ENCODE assay signal across 2 cellular contexts in the genomic region with DNA sequence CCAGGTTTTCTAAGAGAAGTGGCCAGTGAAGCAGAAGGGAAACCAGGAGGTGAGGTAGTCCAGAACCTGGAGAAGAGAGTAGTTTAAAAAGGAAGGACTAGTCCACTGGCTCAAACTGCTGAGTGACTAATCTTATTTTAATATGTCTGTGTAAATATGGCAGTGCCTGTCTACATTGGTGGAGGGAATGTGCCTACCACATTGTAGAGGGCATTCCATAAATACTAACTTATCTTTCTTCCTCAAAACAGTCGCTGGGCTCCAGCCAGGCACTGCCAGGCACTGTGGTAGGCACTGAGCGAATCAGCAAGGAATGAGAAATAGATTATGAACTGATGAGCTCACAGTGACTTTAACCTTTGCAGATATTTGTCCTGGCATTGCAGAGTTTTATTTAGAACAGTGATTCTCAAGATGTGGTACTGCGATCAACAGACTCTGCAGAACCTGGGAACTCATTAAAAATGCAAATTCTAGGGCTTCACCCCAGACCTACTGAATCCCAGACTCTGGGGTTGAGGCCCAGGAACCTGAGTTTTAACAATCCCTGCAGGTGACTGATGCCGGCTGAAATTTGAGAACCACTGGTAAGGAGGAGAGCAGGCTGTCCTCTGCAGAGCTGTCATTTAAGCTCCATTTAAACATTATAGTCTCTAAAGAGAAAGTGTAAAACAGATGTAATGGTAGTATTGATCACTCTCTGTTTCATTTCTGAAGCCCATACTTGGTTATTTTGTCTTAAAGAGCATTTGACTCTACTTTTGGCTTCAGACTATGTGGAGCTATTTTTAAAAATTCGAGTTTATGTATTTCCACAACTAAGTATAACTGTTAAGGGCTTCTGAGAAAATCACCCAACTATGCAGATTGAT.
TF ChIP-seq lines count a peak whose summit lies in the region.

No MANE protein-coding gene starts in this region.

TF ChIP-seq in A549, 52 proteins besides CTCF, POLR2A, EP300 and RAD21 (continued from another document):
- TF ChIP-seq, protein P1, sequence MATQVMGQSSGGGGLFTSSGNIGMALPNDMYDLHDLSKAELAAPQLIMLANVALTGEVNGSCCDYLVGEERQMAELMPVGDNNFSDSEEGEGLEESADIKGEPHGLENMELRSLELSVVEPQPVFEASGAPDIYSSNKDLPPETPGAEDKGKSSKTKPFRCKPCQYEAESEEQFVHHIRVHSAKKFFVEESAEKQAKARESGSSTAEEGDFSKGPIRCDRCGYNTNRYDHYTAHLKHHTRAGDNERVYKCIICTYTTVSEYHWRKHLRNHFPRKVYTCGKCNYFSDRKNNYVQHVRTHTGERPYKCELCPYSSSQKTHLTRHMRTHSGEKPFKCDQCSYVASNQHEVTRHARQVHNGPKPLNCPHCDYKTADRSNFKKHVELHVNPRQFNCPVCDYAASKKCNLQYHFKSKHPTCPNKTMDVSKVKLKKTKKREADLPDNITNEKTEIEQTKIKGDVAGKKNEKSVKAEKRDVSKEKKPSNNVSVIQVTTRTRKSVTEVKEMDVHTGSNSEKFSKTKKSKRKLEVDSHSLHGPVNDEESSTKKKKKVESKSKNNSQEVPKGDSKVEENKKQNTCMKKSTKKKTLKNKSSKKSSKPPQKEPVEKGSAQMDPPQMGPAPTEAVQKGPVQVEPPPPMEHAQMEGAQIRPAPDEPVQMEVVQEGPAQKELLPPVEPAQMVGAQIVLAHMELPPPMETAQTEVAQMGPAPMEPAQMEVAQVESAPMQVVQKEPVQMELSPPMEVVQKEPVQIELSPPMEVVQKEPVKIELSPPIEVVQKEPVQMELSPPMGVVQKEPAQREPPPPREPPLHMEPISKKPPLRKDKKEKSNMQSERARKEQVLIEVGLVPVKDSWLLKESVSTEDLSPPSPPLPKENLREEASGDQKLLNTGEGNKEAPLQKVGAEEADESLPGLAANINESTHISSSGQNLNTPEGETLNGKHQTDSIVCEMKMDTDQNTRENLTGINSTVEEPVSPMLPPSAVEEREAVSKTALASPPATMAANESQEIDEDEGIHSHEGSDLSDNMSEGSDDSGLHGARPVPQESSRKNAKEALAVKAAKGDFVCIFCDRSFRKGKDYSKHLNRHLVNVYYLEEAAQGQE (IDR thresholded peaks at IDR 0.05): no peak
- TF ChIP-seq CEBPB (IDR thresholded peaks at IDR 0.05): peak in 1 of 2 experiments; percentile 22; a peak in 1 of 4 replicates
- TF ChIP-seq ESRRA (IDR thresholded peaks at IDR 0.05; ENCODE audit: borderline replicate concordance, low read length): no peak
- TF ChIP-seq JUN (IDR thresholded peaks at IDR 0.05): peak in 1 of 2 experiments; percentile 66; a peak in 2 of 5 replicates
- no peak for TF ChIP-seq MAZ (IDR thresholded peaks at IDR 0.05; ENCODE audit: borderline replicate concordance, low read depth, low read length)
- TF ChIP-seq, protein P2, sequence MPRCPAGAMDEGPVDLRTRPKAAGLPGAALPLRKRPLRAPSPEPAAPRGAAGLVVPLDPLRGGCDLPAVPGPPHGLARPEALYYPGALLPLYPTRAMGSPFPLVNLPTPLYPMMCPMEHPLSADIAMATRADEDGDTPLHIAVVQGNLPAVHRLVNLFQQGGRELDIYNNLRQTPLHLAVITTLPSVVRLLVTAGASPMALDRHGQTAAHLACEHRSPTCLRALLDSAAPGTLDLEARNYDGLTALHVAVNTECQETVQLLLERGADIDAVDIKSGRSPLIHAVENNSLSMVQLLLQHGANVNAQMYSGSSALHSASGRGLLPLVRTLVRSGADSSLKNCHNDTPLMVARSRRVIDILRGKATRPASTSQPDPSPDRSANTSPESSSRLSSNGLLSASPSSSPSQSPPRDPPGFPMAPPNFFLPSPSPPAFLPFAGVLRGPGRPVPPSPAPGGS (IDR thresholded peaks at IDR 0.05): 0 out of 3 replicates have a peak, but pooled peaks have one; percentile 50
- peak; percentile 51; the same call in 1 of the 2 replicates for TF ChIP-seq FOSL2 (IDR thresholded peaks at IDR 0.05)
- TF ChIP-seq FOSL2 (CRISPR knock-in tag; IDR thresholded peaks at IDR 0.05): peak; percentile 66
- TF ChIP-seq GATA3 (IDR thresholded peaks at IDR 0.05; ENCODE audit: borderline replicate concordance): peak; percentile 82; the same call in 1 of the 2 replicates
- TF ChIP-seq POLR2AphosphoS2 (conservative IDR thresholded peaks at IDR 0.05; ENCODE audit: low read length): no peak
- peak; percentile 75 for TF ChIP-seq JUNB (IDR thresholded peaks at IDR 0.05)

TF ChIP-seq in HEK293, 187 proteins besides CTCF, POLR2A, EP300 and RAD21 (continued from another document):
- TF ChIP-seq, protein P3, sequence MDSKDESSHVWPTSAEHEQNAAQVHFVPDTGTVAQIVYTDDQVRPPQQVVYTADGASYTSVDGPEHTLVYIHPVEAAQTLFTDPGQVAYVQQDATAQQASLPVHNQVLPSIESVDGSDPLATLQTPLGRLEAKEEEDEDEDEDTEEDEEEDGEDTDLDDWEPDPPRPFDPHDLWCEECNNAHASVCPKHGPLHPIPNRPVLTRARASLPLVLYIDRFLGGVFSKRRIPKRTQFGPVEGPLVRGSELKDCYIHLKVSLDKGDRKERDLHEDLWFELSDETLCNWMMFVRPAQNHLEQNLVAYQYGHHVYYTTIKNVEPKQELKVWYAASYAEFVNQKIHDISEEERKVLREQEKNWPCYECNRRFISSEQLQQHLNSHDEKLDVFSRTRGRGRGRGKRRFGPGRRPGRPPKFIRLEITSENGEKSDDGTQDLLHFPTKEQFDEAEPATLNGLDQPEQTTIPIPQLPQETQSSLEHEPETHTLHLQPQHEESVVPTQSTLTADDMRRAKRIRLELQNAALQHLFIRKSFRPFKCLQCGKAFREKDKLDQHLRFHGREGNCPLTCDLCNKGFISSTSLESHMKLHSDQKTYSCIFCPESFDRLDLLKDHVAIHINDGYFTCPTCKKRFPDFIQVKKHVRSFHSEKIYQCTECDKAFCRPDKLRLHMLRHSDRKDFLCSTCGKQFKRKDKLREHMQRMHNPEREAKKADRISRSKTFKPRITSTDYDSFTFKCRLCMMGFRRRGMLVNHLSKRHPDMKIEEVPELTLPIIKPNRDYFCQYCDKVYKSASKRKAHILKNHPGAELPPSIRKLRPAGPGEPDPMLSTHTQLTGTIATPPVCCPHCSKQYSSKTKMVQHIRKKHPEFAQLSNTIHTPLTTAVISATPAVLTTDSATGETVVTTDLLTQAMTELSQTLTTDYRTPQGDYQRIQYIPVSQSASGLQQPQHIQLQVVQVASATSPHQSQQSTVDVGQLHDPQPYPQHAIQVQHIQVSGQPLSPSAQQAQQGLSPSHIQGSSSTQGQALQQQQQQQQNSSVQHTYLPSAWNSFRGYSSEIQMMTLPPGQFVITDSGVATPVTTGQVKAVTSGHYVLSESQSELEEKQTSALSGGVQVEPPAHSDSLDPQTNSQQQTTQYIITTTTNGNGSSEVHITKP (tag by site-specific recombination; IDR thresholded peaks at IDR 0.05): peak; percentile 5; the same call in 1 of the 2 replicates
- TF ChIP-seq, protein P4, sequence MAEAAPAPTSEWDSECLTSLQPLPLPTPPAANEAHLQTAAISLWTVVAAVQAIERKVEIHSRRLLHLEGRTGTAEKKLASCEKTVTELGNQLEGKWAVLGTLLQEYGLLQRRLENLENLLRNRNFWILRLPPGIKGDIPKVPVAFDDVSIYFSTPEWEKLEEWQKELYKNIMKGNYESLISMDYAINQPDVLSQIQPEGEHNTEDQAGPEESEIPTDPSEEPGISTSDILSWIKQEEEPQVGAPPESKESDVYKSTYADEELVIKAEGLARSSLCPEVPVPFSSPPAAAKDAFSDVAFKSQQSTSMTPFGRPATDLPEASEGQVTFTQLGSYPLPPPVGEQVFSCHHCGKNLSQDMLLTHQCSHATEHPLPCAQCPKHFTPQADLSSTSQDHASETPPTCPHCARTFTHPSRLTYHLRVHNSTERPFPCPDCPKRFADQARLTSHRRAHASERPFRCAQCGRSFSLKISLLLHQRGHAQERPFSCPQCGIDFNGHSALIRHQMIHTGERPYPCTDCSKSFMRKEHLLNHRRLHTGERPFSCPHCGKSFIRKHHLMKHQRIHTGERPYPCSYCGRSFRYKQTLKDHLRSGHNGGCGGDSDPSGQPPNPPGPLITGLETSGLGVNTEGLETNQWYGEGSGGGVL (tag by site-specific recombination; IDR thresholded peaks at IDR 0.05): peak; percentile 25; the same call in 1 of the 2 replicates
- TF ChIP-seq ZNF335 (tag by site-specific recombination; conservative IDR thresholded peaks at IDR 0.05) (peak; percentile 82), ZNF302 (tag by site-specific recombination; IDR thresholded peaks at IDR 0.05; ENCODE audit: low read depth) (no peak), ZNF629 (tag by site-specific recombination; IDR thresholded peaks at IDR 0.05) (peak; percentile 44)
